ENCODE assay signal across 8 cellular contexts in the genomic region with DNA sequence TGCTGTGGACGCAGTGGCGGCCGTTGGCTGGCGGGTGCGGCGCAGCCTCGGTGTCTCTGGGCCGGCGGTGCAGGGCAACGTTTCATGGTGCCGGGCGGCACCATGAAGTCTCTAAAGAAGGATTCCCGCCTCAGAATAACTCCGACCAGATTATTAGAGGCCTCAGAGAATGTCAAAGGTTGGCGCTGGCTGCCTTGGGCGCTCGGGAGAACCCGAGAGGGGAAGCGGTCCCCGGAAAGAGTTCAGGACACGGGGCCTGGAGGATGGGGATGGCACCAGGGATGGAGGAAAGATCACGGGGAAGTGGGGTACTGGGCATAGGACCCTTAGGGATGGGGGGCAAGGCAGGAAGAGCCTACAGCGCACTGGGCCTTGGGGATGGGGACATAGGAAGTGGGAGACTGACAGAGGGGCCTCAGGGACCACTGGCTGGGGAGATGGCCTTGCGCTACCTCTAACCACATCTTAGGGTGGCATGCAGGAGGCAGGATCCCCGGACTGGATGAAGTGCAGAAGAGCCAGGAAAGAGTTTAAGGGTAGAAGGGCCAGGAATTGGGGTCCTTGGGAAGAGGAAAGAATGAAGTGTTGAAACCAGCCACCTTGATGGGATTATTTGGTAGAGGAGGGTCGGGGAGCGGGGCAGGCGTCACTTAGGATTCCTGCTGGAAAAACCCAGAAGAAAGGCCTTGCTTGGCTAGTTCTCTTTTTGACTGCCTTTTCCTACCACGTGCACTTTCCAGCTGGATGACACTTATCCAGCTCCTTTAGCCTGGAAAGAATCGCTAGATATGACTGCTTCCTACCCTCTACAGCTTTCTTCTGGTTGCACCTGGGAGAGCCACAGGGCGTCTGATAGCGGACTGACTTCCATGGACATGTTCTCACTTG. TPM values are rescaled to one million over a fixed set of nuclear protein-coding genes. Genes with fewer than 3 reads are reported as not detected.
A peak's percentile ranks its signal among the peaks of the same experiment; 100 is the strongest.
DNase-seq lines count a peak whose midpoint lies in the region; ATAC-seq and TF ChIP-seq lines count a peak whose summit lies in the region.

No MANE protein-coding gene starts in this region.

- no peaks in the 10 kb centered on the region for H3K9me3 Mint-ChIP-seq in neural progenitor cell

- H3K27ac Mint-ChIP-seq in neural progenitor cell, result no peak overlapping the region

- peaks cover 42% of the 10 kb centered on the region for H3K27me3 ChIP-seq in BLaER1
- peaks cover 5% of the 10 kb centered on the region for H3K27me3 ChIP-seq in NT2/D1 (ENCODE audit: insufficient read depth, insufficient read length)
- no peaks in the 10 kb centered on the region for H3K27me3 ChIP-seq in neural progenitor cell

- H3K9ac ChIP-seq in BLaER1, result no peak overlapping the region
- peak overlapping the region; percentile 79 for H3K9ac ChIP-seq in NT2/D1 (ENCODE audit: insufficient read length, low read depth)
- H3K9ac ChIP-seq in neural progenitor cell, result no peak overlapping the region

- H3K9me3 ChIP-seq in BLaER1 (no peaks in the 10 kb centered on the region), NT2/D1 (ENCODE audit: insufficient read depth, low read length) (no peaks in the 10 kb centered on the region), neural progenitor cell (ENCODE audit: low read depth) (no peaks in the 10 kb centered on the region)

- no peak for TF ChIP-seq CTCF in neural progenitor cell (IDR thresholded peaks at IDR 0.05)

- H3F3A ChIP-seq in neural progenitor cell (ENCODE audit: low read depth), result peaks cover 25% of the 10 kb centered on the region

- no peaks in the 10 kb centered on the region for H3K79me2 ChIP-seq in neural progenitor cell (ENCODE audit: low read depth)

- no peak for ATAC-seq in HG03378 (IDR thresholded peaks at IDR 0.05; ENCODE audit: unreplicated experiment)
- no peak for ATAC-seq in GM18505 (IDR thresholded peaks at IDR 0.05; ENCODE audit: unreplicated experiment)

- H3K27me3 Mint-ChIP-seq in neural progenitor cell (ENCODE audit: insufficient read depth, low read depth), result peaks cover 26% of the 10 kb centered on the region

- peak overlapping the region; percentile 61 for H3K4me3 ChIP-seq in BLaER1
- H3K4me3 ChIP-seq in NT2/D1 (ENCODE audit: insufficient read length, low read depth), result peak overlapping the region; percentile 53
- peak overlapping the region; percentile 63 for H3K4me3 ChIP-seq in neural progenitor cell

- TF ChIP-seq POLR2A in GM18505 (IDR thresholded peaks at IDR 0.05; ENCODE audit: borderline replicate concordance, extremely low read depth, insufficient read depth, insufficient read length), result no peak

- peak overlapping the region; percentile 87 for H2AFZ ChIP-seq in neural progenitor cell (replicated peaks)

- H4K20me1 ChIP-seq in BLaER1 (no peaks in the 10 kb centered on the region), neural progenitor cell (ENCODE audit: low read depth) (no peaks in the 10 kb centered on the region)

- H3K4me2 ChIP-seq in BLaER1, result peak overlapping the region; percentile 74
- H3K4me2 ChIP-seq in neural progenitor cell, result peak overlapping the region; percentile 96

- H3K27ac ChIP-seq in BLaER1 (no peak overlapping the region), epithelial cell of prostate (peak overlapping the region; percentile 24), neural progenitor cell (peak overlapping the region; percentile 24)

- DNase-seq in NT2/D1 (ENCODE audit: low read depth, low spot score) (no peak), epithelial cell of prostate (ENCODE audit: low read depth, low spot score) (no peak), neural progenitor cell (ENCODE audit: low spot score) (no peak), UCSD-AML1 (lab: John Stamatoyannopoulos, UW; ENCODE audit: unreplicated experiment) (no peak), GM19240 (ENCODE audit: insufficient read length, low spot score) (no peak)

- no peaks in the 10 kb centered on the region for H3K36me3 ChIP-seq in BLaER1
- no peaks in the 10 kb centered on the region for H3K36me3 ChIP-seq in NT2/D1 (ENCODE audit: insufficient read depth, insufficient read length, low read length)
- no peaks in the 10 kb centered on the region for H3K36me3 ChIP-seq in neural progenitor cell

- H3K4me1 Mint-ChIP-seq in neural progenitor cell, result peaks cover 48% of the 10 kb centered on the region

- H3K36me3 Mint-ChIP-seq in neural progenitor cell, result no peaks in the 10 kb centered on the region

- H3K4me1 ChIP-seq in BLaER1, result peaks cover 6% of the 10 kb centered on the region; the same call in 1 of the 2 replicates
- peaks cover 10% of the 10 kb centered on the region for H3K4me1 ChIP-seq in NT2/D1 (ENCODE audit: insufficient read depth, insufficient read length)
- H3K4me1 ChIP-seq in neural progenitor cell, result peaks cover 2% of the 10 kb centered on the region

- H3K4me3 Mint-ChIP-seq in neural progenitor cell, result peak overlapping the region; percentile 69

RNA-seq across cellular contexts. Expression of a gene that starts 0.6 kb away (rescaled TPM):
- total RNA-seq in neural progenitor cell (ENCODE audit: low replicate concordance), result 3.5 and 3.8 TPM in 2 replicates

RNA-seq across cellular contexts. Expression of a gene that starts 23.7 kb away (rescaled TPM):
- total RNA-seq in neural progenitor cell (ENCODE audit: low replicate concordance), result 0.09 and 0.24 TPM in 2 replicates

RNA-seq across cellular contexts. Expression of a gene that starts 30.2 kb away (rescaled TPM):
- 9.7 and 12.9 TPM in 2 replicates for total RNA-seq in neural progenitor cell (ENCODE audit: low replicate concordance)

RNA-seq across cellular contexts. Expression of a gene that starts 38.2 kb away (rescaled TPM):
- 22.8 and 60.5 TPM in 2 replicates for total RNA-seq in neural progenitor cell (ENCODE audit: low replicate concordance)

RNA-seq across cellular contexts. Expression of a gene that starts 40.1 kb away (rescaled TPM):
- total RNA-seq in neural progenitor cell (ENCODE audit: low replicate concordance), result not detected in 2 replicates
